8 cellular contexts compared by ENCODE assay signal in genomic region chr3:119580148-119580760, GRCh38. TPM values are rescaled to one million over a fixed set of nuclear protein-coding genes. Genes with fewer than 3 reads are reported as not detected.
DNase-seq lines count a peak whose midpoint lies in the region; ATAC-seq, FAIRE-seq and TF ChIP-seq lines count a peak whose summit lies in the region.

No MANE protein-coding gene starts in this region.

- H3K9me3 Mint-ChIP-seq in Calu3 (ENCODE audit: low read depth, unreplicated experiment): no peaks in the 10 kb centered on the region
- no peaks in the 10 kb centered on the region for H3K9me3 Mint-ChIP-seq in activated CD8-positive, alpha-beta T cell treated with anti-CD3 and anti-CD28 coated beads, Interleukin-2, amount 10 ng/mL, durations not matched to agents 7 days and 5 days (ENCODE audit: insufficient read depth)

- no peak for FAIRE-seq in H54 (lab: Jason Lieb, UNC)

- intact Hi-C loops in Calu3 (cut with micrococcal nuclease; ENCODE audit: unreplicated experiment): no loop called here
- intact Hi-C loops in Right ventricle myocardium superior (cut with DNase I): no loop called here

- peak overlapping the region; percentile 52 for H3K4me3 ChIP-seq in parathyroid adenoma (ENCODE audit: low read depth, low read length)

- H3K27me3 ChIP-seq in parathyroid adenoma (ENCODE audit: control insufficient read depth, insufficient read depth, low read length): no peaks in the 10 kb centered on the region

- no peaks in the 10 kb centered on the region for H3K27me3 Mint-ChIP-seq in Calu3 (ENCODE audit: unreplicated experiment)
- H3K27me3 Mint-ChIP-seq in activated CD8-positive, alpha-beta T cell treated with anti-CD3 and anti-CD28 coated beads, Interleukin-2, amount 10 ng/mL, durations not matched to agents 7 days and 5 days (ENCODE audit: low read depth): peaks cover 4% of the 10 kb centered on the region

- TF ChIP-seq CTCF in Calu3 (IDR thresholded peaks at IDR 0.05; ENCODE audit: unreplicated experiment) (no peak), parathyroid adenoma (IDR thresholded peaks at IDR 0.05) (no peak)

- H3K4me3 Mint-ChIP-seq in Calu3 (ENCODE audit: low read depth, unreplicated experiment): peak overlapping the region; percentile 76
- H3K4me3 Mint-ChIP-seq in activated CD8-positive, alpha-beta T cell treated with anti-CD3 and anti-CD28 coated beads, Interleukin-2, amount 10 ng/mL, durations not matched to agents 7 days and 5 days: peak overlapping the region; percentile 91

- TSS peak; percentile 61 for BruUV-seq in Calu3 (replicated peaks; lab: Mats Ljungman, UMichigan)

- ATAC-seq in GM19351 (IDR thresholded peaks at IDR 0.05; ENCODE audit: unreplicated experiment): peak; percentile 67
- ATAC-seq in HG03378 (IDR thresholded peaks at IDR 0.05; ENCODE audit: unreplicated experiment): peak; percentile 65
- peak; percentile 42 for ATAC-seq in activated CD8-positive, alpha-beta T cell treated with anti-CD3 and anti-CD28 coated beads, Interleukin-2, amount 10 ng/mL, durations not matched to agents 7 days and 5 days
- ATAC-seq in Right ventricle myocardium superior (ENCODE audit: poor library complexity): peak; percentile 70

- POLR2A ChIA-PET in activated CD8-positive, alpha-beta T cell treated with anti-CD3 and anti-CD28 coated beads, Interleukin-2, amount 10 ng/mL, durations not matched to agents 7 days and 5 days (lab: Charles Lee): interaction anchor here (1.4 to 1.9 kb wide), 4 partner anchors 11 to 96 kb away, joined by 3 to 6 read pairs (median 4); partner anchors contain the start of gene COX17

- no peak for DNase-seq in Calu3
- DNase-seq in activated CD8-positive, alpha-beta T cell treated with anti-CD3 and anti-CD28 coated beads, Interleukin-2, amount 10 ng/mL, durations not matched to agents 7 days and 5 days: no peak
- peak; percentile 60 for DNase-seq in Right ventricle myocardium superior
- DNase-seq in H54 (ENCODE audit: insufficient read length, low spot score): no peak
- no peak for DNase-seq in DMS 273 (lab: John Stamatoyannopoulos, UW; ENCODE audit: unreplicated experiment)

- H2AFZ ChIP-seq in parathyroid adenoma: peak overlapping the region; percentile 94

- H3K9ac ChIP-seq in parathyroid adenoma: no peak overlapping the region

- H3K27ac Mint-ChIP-seq in Calu3 (ENCODE audit: unreplicated experiment): no peak overlapping the region
- H3K27ac Mint-ChIP-seq in activated CD8-positive, alpha-beta T cell treated with anti-CD3 and anti-CD28 coated beads, Interleukin-2, amount 10 ng/mL, durations not matched to agents 7 days and 5 days: peak overlapping the region; percentile 93

- peaks cover 10% of the 10 kb centered on the region for H3K36me3 Mint-ChIP-seq in Calu3 (ENCODE audit: insufficient read depth, unreplicated experiment)
- H3K36me3 Mint-ChIP-seq in activated CD8-positive, alpha-beta T cell treated with anti-CD3 and anti-CD28 coated beads, Interleukin-2, amount 10 ng/mL, durations not matched to agents 7 days and 5 days (ENCODE audit: low read depth): no peaks in the 10 kb centered on the region

- peaks cover 9% of the 10 kb centered on the region for H3K4me1 ChIP-seq in parathyroid adenoma

- no peaks in the 10 kb centered on the region for H3K9me3 ChIP-seq in parathyroid adenoma (ENCODE audit: control insufficient read depth, low read length)

- H3K36me3 ChIP-seq in parathyroid adenoma (ENCODE audit: control insufficient read depth, insufficient read depth, low read length): no peaks in the 10 kb centered on the region

- no peak for TF ChIP-seq POLR2A in H54 (IDR thresholded peaks at IDR 0.05; ENCODE audit: low read depth, low read length)

- peak overlapping the region; percentile 93 for H3K4me2 ChIP-seq in parathyroid adenoma (ENCODE audit: low read length)

- CTCF ChIA-PET in Calu3 (lab: Charles Lee): no interaction called here
- CTCF ChIA-PET in activated CD8-positive, alpha-beta T cell treated with anti-CD3 and anti-CD28 coated beads, Interleukin-2, amount 10 ng/mL, durations not matched to agents 7 days and 5 days (lab: Charles Lee): interaction anchor here (1.0 to 1.8 kb wide), 6 partner anchors 9 to 95 kb away, joined by 3 to 7 read pairs (median 3); partner anchors contain the start of gene CD80

- no peaks in the 10 kb centered on the region for H3K79me2 ChIP-seq in parathyroid adenoma

- H3K27ac ChIP-seq in parathyroid adenoma: peak overlapping the region; percentile 85

- H3K4me1 Mint-ChIP-seq in Calu3 (ENCODE audit: low read depth, unreplicated experiment): no peaks in the 10 kb centered on the region
- H3K4me1 Mint-ChIP-seq in activated CD8-positive, alpha-beta T cell treated with anti-CD3 and anti-CD28 coated beads, Interleukin-2, amount 10 ng/mL, durations not matched to agents 7 days and 5 days (ENCODE audit: low read depth): peaks cover 21% of the 10 kb centered on the region

RNA-seq across cellular contexts. Expression of gene ADPRH, which starts 1.0 kb away (rescaled TPM):
- 1.8 and 2.4 TPM in 2 replicates for total RNA-seq in Calu3 (2022)
- 1 to 10 TPM; 3.2 to 3.8 TPM for total RNA-seq in activated CD8-positive, alpha-beta T cell treated with anti-CD3 and anti-CD28 coated beads, Interleukin-2, amount 10 ng/mL, durations not matched to agents 7 days and 5 days
- 12.2 TPM for total RNA-seq in Right ventricle myocardium superior

RNA-seq across cellular contexts. Expression of gene PLA1A, which starts 17.4 kb away (rescaled TPM):
- total RNA-seq in Calu3 (2022) (0.81 and 0.99 TPM in 2 replicates), Right ventricle myocardium superior (1.6 TPM)
- total RNA-seq in activated CD8-positive, alpha-beta T cell treated with anti-CD3 and anti-CD28 coated beads, Interleukin-2, amount 10 ng/mL, durations not matched to agents 7 days and 5 days: not detected

RNA-seq across cellular contexts. Expression of gene CD80, which starts 20.8 kb away (rescaled TPM):
- total RNA-seq in Calu3 (2022) (not detected in 2 replicates), Right ventricle myocardium superior (not detected)
- 10 to 100 TPM; 19.1 to 20.2 TPM for total RNA-seq in activated CD8-positive, alpha-beta T cell treated with anti-CD3 and anti-CD28 coated beads, Interleukin-2, amount 10 ng/mL, durations not matched to agents 7 days and 5 days

Comparison
In these comparisons a context has a peak if more than half of its experiments do, and no peak if none do; other contexts are left out.
1. RNA of gene CD80, which starts 20.8 kb away (total RNA-seq): 19.1 to 20.2 TPM in activated CD8-positive, alpha-beta T cell treated with anti-CD3 and anti-CD28 coated beads, Interleukin-2, amount 10 ng/mL, durations not matched to agents 7 days and 5 days; not detected in Right ventricle myocardium superior (single experiment) and not detected in Calu3; every median in the first group is over 10 times any median in the second.
2. Peak in every context shown above with its lines, with median percentiles within 50 percentile points of each other: ATAC-seq.